Comparison of ENCODE assay signal across 1 cellular context in genomic region chr4:129109965-129110824, GRCh38.
TF ChIP-seq lines count a peak whose summit lies in the region.

No MANE protein-coding gene starts in this region.

TF ChIP-seq in H1, 55 proteins besides CTCF, POLR2A, EP300 and RAD21:
- TF ChIP-seq GTF2F1 (IDR thresholded peaks at IDR 0.05; ENCODE audit: borderline replicate concordance, low read depth, low read length) (no peak), TEAD4 (IDR thresholded peaks at IDR 0.05; ENCODE audit: low read depth, low read length) (peak; percentile 73), KDM5A (IDR thresholded peaks at IDR 0.05; ENCODE audit: low read length) (no peak), RFX5 (IDR thresholded peaks at IDR 0.05; ENCODE audit: borderline replicate concordance, low read depth, low read length) (no peak), TBP (IDR thresholded peaks at IDR 0.05; ENCODE audit: low read depth, low read length) (no peak), RNF2 (IDR thresholded peaks at IDR 0.05; ENCODE audit: borderline replicate concordance, low read depth, low read length, missing control alignments, poor library complexity, severe bottlenecking) (no peak), SIN3A (conservative IDR thresholded peaks at IDR 0.05 in 1 of 2, IDR thresholded peaks at IDR 0.05 in 1 of 2; ENCODE audit: low read depth in 1 of 2, low read length in 2 of 2) (no peak)
- TF ChIP-seq, protein P1, sequence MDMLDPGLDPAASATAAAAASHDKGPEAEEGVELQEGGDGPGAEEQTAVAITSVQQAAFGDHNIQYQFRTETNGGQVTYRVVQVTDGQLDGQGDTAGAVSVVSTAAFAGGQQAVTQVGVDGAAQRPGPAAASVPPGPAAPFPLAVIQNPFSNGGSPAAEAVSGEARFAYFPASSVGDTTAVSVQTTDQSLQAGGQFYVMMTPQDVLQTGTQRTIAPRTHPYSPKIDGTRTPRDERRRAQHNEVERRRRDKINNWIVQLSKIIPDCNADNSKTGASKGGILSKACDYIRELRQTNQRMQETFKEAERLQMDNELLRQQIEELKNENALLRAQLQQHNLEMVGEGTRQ (IDR thresholded peaks at IDR 0.05; ENCODE audit: low read length): no peak
